In genomic region chr6:141996823-141997222, GRCh38 we compare ENCODE assay signal across 8 cellular contexts.
"Had no signal": no experiment of that assay in that cellular context is flagged by ENCODE, and none has a peak within 500 bp of the region (broad histone marks: within the 10 kb centered on the region; RNA-seq: fewer than 3 reads in every experiment).

No MANE protein-coding gene starts in this region.

- H3K4me3 ChIP-seq: GM12878 had no signal

- FAIRE-seq: G401.6, GM12878, GM12891, GM12892, GM18507, GM19239 had no signal

- ATAC-seq: GM12878 had no signal

- DNase-seq: GDM1, GF-D8 had no signal
